Comparison of ENCODE assay signal across 13 cellular contexts in genomic region chr12:92921877-92922276, GRCh38. TPM values are rescaled to one million over a fixed set of nuclear protein-coding genes. Genes with fewer than 3 reads are reported as not detected.
A peak's percentile ranks its signal among the peaks of the same experiment; 100 is the strongest.
DNase-seq lines count a peak whose midpoint lies in the region; ATAC-seq and TF ChIP-seq lines count a peak whose summit lies in the region.
"Had no signal": no experiment of that assay in that cellular context is flagged by ENCODE, and none has a peak within 500 bp of the region (broad histone marks: within the 10 kb centered on the region; RNA-seq: fewer than 3 reads in every experiment).

No MANE protein-coding gene starts in this region.

- H3K4me1 ChIP-seq in mesendoderm (ENCODE audit: control insufficient read depth, low read depth, low read length): peaks cover 4% of the 10 kb centered on the region

- H3K27ac Mint-ChIP-seq in activated naive CD4-positive, alpha-beta T cell treated with anti-CD3 and anti-CD28 coated beads, Interleukin-2, amount 50 U/mL, for 72 hours: peak overlapping the region; percentile 33 to 83
- no peak overlapping the region for H3K27ac Mint-ChIP-seq in stimulated activated naive CD8-positive, alpha-beta T cell treated with anti-CD3 and anti-CD28 coated beads, Interleukin-15, amount 100 ng/mL, for 72 hours
- no peak overlapping the region for H3K27ac Mint-ChIP-seq in osteocyte (ENCODE audit: unreplicated experiment)
- H3K27ac Mint-ChIP-seq: B cell had no signal

- H2BK120ac ChIP-seq in mesendoderm (ENCODE audit: low read depth, low read length): no peak overlapping the region

- peak; percentile 98 to 99 for ATAC-seq in activated naive CD4-positive, alpha-beta T cell treated with anti-CD3 and anti-CD28 coated beads, Interleukin-2, amount 50 U/mL, for 72 hours
- ATAC-seq in GM21619 (IDR thresholded peaks at IDR 0.05; ENCODE audit: unreplicated experiment) (peak; percentile 92), HG03280 (IDR thresholded peaks at IDR 0.05; ENCODE audit: unreplicated experiment) (peak; percentile 80)
- ATAC-seq in stimulated activated naive CD8-positive, alpha-beta T cell treated with anti-CD3 and anti-CD28 coated beads, Interleukin-15, amount 100 ng/mL, for 72 hours: peak; percentile 98

- H3K79me2 ChIP-seq in mesendoderm (ENCODE audit: control insufficient read depth, insufficient read depth, low read length): peaks cover 10% of the 10 kb centered on the region

- H4K8ac ChIP-seq in mesendoderm (ENCODE audit: low read depth, low read length): no peak overlapping the region

- H3K9me3 Mint-ChIP-seq in activated naive CD4-positive, alpha-beta T cell treated with anti-CD3 and anti-CD28 coated beads, Interleukin-2, amount 50 U/mL, for 72 hours: no peaks in the 10 kb centered on the region
- no peaks in the 10 kb centered on the region for H3K9me3 Mint-ChIP-seq in stimulated activated naive CD8-positive, alpha-beta T cell treated with anti-CD3 and anti-CD28 coated beads, Interleukin-15, amount 100 ng/mL, for 72 hours
- no peaks in the 10 kb centered on the region for H3K9me3 Mint-ChIP-seq in osteocyte (ENCODE audit: unreplicated experiment)

- H2BK15ac ChIP-seq in mesendoderm (replicated peaks; ENCODE audit: low read depth): no peak overlapping the region

- no peak overlapping the region for H3K9ac ChIP-seq in mesendoderm (ENCODE audit: low read length)

- H3K27ac ChIP-seq in mesendoderm (ENCODE audit: low read depth, low read length): no peak overlapping the region
- H3K27ac ChIP-seq: esophagus muscularis mucosa had no signal

- H3K56ac ChIP-seq in mesendoderm (ENCODE audit: low read length): no peak overlapping the region

- no CpG with 5 or more reads among the region's 1 CpG for WGBS in mesendoderm (ENCODE audit: extremely low coverage, insufficient coverage, low lambda C conversion rate)

- H3K4ac ChIP-seq in mesendoderm (ENCODE audit: low read depth, low read length): no peak overlapping the region

- H3K4me2 ChIP-seq in mesendoderm (ENCODE audit: low read length): no peak overlapping the region

- peaks cover 31% of the 10 kb centered on the region for H3K4me1 Mint-ChIP-seq in stimulated activated naive CD8-positive, alpha-beta T cell treated with anti-CD3 and anti-CD28 coated beads, Interleukin-15, amount 100 ng/mL, for 72 hours
- peaks cover 23% of the 10 kb centered on the region for H3K4me1 Mint-ChIP-seq in osteocyte (ENCODE audit: unreplicated experiment)

- H3K79me1 ChIP-seq in mesendoderm (ENCODE audit: low read length): peaks cover 7% of the 10 kb centered on the region

- H2AK5ac ChIP-seq in mesendoderm (ENCODE audit: low read length): no peak overlapping the region

- peaks cover 4 to 9% of the 10 kb centered on the region in 2 donors for H3K36me3 Mint-ChIP-seq in activated naive CD4-positive, alpha-beta T cell treated with anti-CD3 and anti-CD28 coated beads, Interleukin-2, amount 50 U/mL, for 72 hours
- H3K36me3 Mint-ChIP-seq in osteocyte (ENCODE audit: unreplicated experiment): peaks cover 6% of the 10 kb centered on the region

- no peak overlapping the region for H3K4me3 ChIP-seq in mesendoderm (ENCODE audit: low read length)
- H3K4me3 ChIP-seq: esophagus muscularis mucosa had no signal

- peak in 1 of 2 donors; percentile 30 for DNase-seq in activated naive CD4-positive, alpha-beta T cell treated with anti-CD3 and anti-CD28 coated beads, Interleukin-2, amount 50 U/mL, for 72 hours (ENCODE audit: low spot score in 2 of 2)
- no peak for DNase-seq in activated naive CD4-positive, alpha-beta T cell treated with Interleukin-2 at 50 U/mL for 16 hours
- DNase-seq in stimulated activated naive CD8-positive, alpha-beta T cell treated with anti-CD3 and anti-CD28 coated beads, Interleukin-15, amount 100 ng/mL, for 72 hours: peak in 1 of 2 donors; percentile 31
- DNase-seq in osteocyte (ENCODE audit: extremely low spot score, unreplicated experiment) (no peak), NCI-H510A treated with DMSO at 0.1 percent for 48 hours (lab: John Stamatoyannopoulos, UW) (no peak), mesendoderm (no peak)
- DNase-seq: activated CD4-positive, alpha-beta T cell treated with anti-CD3 and anti-CD28 coated beads, Interleukin-2, amount 50 U/mL, for 1 hour; NCI-H1930; substantia nigra had no signal

- no peaks in the 10 kb centered on the region for H3K27me3 ChIP-seq in mesendoderm (ENCODE audit: insufficient read depth, low read length, poor library complexity)
- H3K27me3 ChIP-seq: esophagus muscularis mucosa had no signal

- H3K18ac ChIP-seq in mesendoderm (ENCODE audit: low read length): no peak overlapping the region

- H3K4me3 Mint-ChIP-seq in stimulated activated naive CD8-positive, alpha-beta T cell treated with anti-CD3 and anti-CD28 coated beads, Interleukin-15, amount 100 ng/mL, for 72 hours: peak overlapping the region in 1 of 2 donors; percentile 32
- no peak overlapping the region for H3K4me3 Mint-ChIP-seq in osteocyte (ENCODE audit: unreplicated experiment)
- H3K4me3 Mint-ChIP-seq: B cell had no signal

- no peaks in the 10 kb centered on the region for H3K36me3 ChIP-seq in mesendoderm (ENCODE audit: control insufficient read depth, insufficient read depth, low read length)
- H3K36me3 ChIP-seq: esophagus muscularis mucosa had no signal

- no peaks in the 10 kb centered on the region for H3K27me3 Mint-ChIP-seq in stimulated activated naive CD8-positive, alpha-beta T cell treated with anti-CD3 and anti-CD28 coated beads, Interleukin-15, amount 100 ng/mL, for 72 hours
- H3K27me3 Mint-ChIP-seq in osteocyte (ENCODE audit: unreplicated experiment): no peaks in the 10 kb centered on the region
- H3K27me3 Mint-ChIP-seq: B cell had no signal

- no peak overlapping the region for H4K5ac ChIP-seq in mesendoderm (ENCODE audit: low read length)

- H3K23ac ChIP-seq in mesendoderm (ENCODE audit: low read length): no peak overlapping the region

- H2BK5ac ChIP-seq in mesendoderm (ENCODE audit: low read length): no peak overlapping the region

- no peak for TF ChIP-seq CTCF in osteocyte (IDR thresholded peaks at IDR 0.05)

RNA-seq across cellular contexts. Expression of gene EEA1, which starts 7.2 kb away (rescaled TPM):
- total RNA-seq in activated naive CD4-positive, alpha-beta T cell treated with anti-CD3 and anti-CD28 coated beads, Interleukin-2, amount 50 U/mL, for 72 hours: 10 to 100 TPM; 14.8 to 23.8 TPM
- 31.1 and 46.7 TPM in 2 replicates for total RNA-seq in osteocyte
- polyA plus RNA-seq in mesendoderm (2013, experiment 1 of 2): 10.4 TPM
- 9.8 TPM for polyA plus RNA-seq in mesendoderm (2013, experiment 2 of 2)

Comparison
In these comparisons a context has a peak if more than half of its experiments do, and no peak if none do; other contexts are left out.
1. H3K27ac Mint-ChIP-seq: peak in activated naive CD4-positive, alpha-beta T cell treated with anti-CD3 and anti-CD28 coated beads, Interleukin-2, amount 50 U/mL, for 72 hours (2 of 2); none in stimulated activated naive CD8-positive, alpha-beta T cell treated with anti-CD3 and anti-CD28 coated beads, Interleukin-15, amount 100 ng/mL, for 72 hours (0 of 2) and osteocyte (single experiment).
2. Peak in every context shown above with its lines, with median percentiles within 50 percentile points of each other: ATAC-seq.